ENCODE assay signal across 20 cellular contexts in the genomic region with DNA sequence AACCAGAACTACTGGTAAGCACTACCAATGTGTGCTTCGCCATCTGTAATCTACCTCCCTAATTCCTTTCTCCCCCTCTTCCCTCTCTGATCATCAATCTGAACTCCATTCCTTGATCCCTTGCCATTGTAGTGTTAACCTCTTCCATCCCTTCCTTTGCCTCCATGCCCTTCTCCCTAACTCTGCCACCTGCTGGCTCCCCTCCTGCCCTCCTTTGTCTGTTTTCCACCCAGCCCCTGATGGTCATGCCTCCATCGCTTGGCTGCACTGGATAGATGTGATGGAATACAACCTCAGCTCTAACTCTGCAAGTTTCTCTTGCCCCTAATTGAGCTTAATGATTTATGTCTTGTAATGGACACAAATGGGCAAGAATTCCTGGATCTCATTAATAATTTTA.
A peak's percentile ranks its signal among the peaks of the same experiment; 100 is the strongest.
DNase-seq lines count a peak whose midpoint lies in the region; ATAC-seq and TF ChIP-seq lines count a peak whose summit lies in the region.
"Had no signal": no experiment of that assay in that cellular context is flagged by ENCODE, and none has a peak within 500 bp of the region (broad histone marks: within the 10 kb centered on the region; RNA-seq: fewer than 3 reads in every experiment).

No MANE protein-coding gene starts in this region.

- H3K27me3 ChIP-seq in H9 (ENCODE audit: insufficient read depth, low read length) (no peaks in the 10 kb centered on the region), endodermal cell (ENCODE audit: control insufficient read depth, insufficient read depth, low read length, poor library complexity, severe bottlenecking) (no peaks in the 10 kb centered on the region)
- H3K27me3 ChIP-seq: BE2C; BLaER1 treated with 17β-estradiol and CSF1 and Interleukin-3, amounts not matched to agents 10 nM and 100 nM had no signal

- no peak overlapping the region for H3K4me3 ChIP-seq in endodermal cell (ENCODE audit: low read length)
- H3K4me3 ChIP-seq: A549; BLaER1 treated with 17β-estradiol and CSF1 and Interleukin-3, amounts not matched to agents 10 nM and 100 nM; HAP-1 had no signal

- ATAC-seq in HG03280 (IDR thresholded peaks at IDR 0.05; ENCODE audit: unreplicated experiment), result no peak
- ATAC-seq in sciatic nerve, result no peak
- ATAC-seq: A549 had no signal

- H3K4ac ChIP-seq in H9 (ENCODE audit: low read depth, low read length), result no peak overlapping the region

- no peak overlapping the region for H3K27ac ChIP-seq in C4-2B
- no peak overlapping the region for H3K27ac ChIP-seq in H9 (ENCODE audit: insufficient read length, low read depth, low read length)
- no peak overlapping the region for H3K27ac ChIP-seq in endodermal cell (ENCODE audit: low read depth, low read length)
- H3K27ac ChIP-seq: A549; BLaER1 treated with 17β-estradiol and CSF1 and Interleukin-3, amounts not matched to agents 10 nM and 100 nM had no signal

- H4K91ac ChIP-seq in H9 (ENCODE audit: insufficient read length, low read depth, low read length), result no peak overlapping the region

- H3K36me3 ChIP-seq in endodermal cell (ENCODE audit: control insufficient read depth, insufficient read depth, low read length), result no peaks in the 10 kb centered on the region
- H3K36me3 ChIP-seq: BE2C; BLaER1 treated with 17β-estradiol and CSF1 and Interleukin-3, amounts not matched to agents 10 nM and 100 nM; HAP-1 had no signal

- H2BK15ac ChIP-seq in H9 (ENCODE audit: low read depth, low read length), result no peak overlapping the region

- no peak overlapping the region for H2BK120ac ChIP-seq in H9 (ENCODE audit: low read depth, low read length, poor library complexity, severe bottlenecking)

- no peak overlapping the region for H3K23ac ChIP-seq in H9 (ENCODE audit: insufficient read length, low read depth, low read length)

- H3K9me3 Mint-ChIP-seq in H9 (no peaks in the 10 kb centered on the region; a peak in 2 of 5 replicates), endodermal cell (no peaks in the 10 kb centered on the region), nephron progenitor cell (no peaks in the 10 kb centered on the region)

- H3K79me1 ChIP-seq in H9 (ENCODE audit: insufficient read depth, low read depth, low read length, poor library complexity, severe bottlenecking), result no peaks in the 10 kb centered on the region

- H3K4me1 Mint-ChIP-seq in H9 (peaks cover 6 to 10% of the 10 kb centered on the region in 2 experiments), endodermal cell (no peaks in the 10 kb centered on the region), nephron progenitor cell (no peaks in the 10 kb centered on the region)
- H3K4me1 Mint-ChIP-seq: CD4-positive, alpha-beta memory T cell had no signal

- H4K5ac ChIP-seq in H9 (ENCODE audit: insufficient read length, low read depth, low read length), result no peak overlapping the region

- no peak overlapping the region for H3K9ac ChIP-seq in H9 (ENCODE audit: extremely low read depth, insufficient read length, low read length)
- H3K9ac ChIP-seq in endodermal cell (ENCODE audit: extremely low read depth, low read length, poor library complexity, severe bottlenecking), result no peak overlapping the region
- H3K9ac ChIP-seq: BLaER1 treated with 17β-estradiol and CSF1 and Interleukin-3, amounts not matched to agents 10 nM and 100 nM had no signal

- H3T11ph ChIP-seq in H9 (ENCODE audit: low read length), result no peak overlapping the region

- H2BK20ac ChIP-seq in H9 (ENCODE audit: low read depth, low read length, poor library complexity, severe bottlenecking), result no peak overlapping the region

- H3K14ac ChIP-seq in H9 (ENCODE audit: insufficient read depth, low read length), result no peak overlapping the region

- H3K4me3 Mint-ChIP-seq in H9 (no peak overlapping the region), endodermal cell (no peak overlapping the region), nephron progenitor cell (no peak overlapping the region)
- H3K4me3 Mint-ChIP-seq: CD4-positive, alpha-beta memory T cell; HFFc6 had no signal

- H2BK12ac ChIP-seq in H9 (ENCODE audit: insufficient read length, low read depth, low read length), result no peak overlapping the region

- H3K36me3 Mint-ChIP-seq in H9 (ENCODE audit: insufficient read depth in 1 of 3, low read depth in 3 of 3) (no peaks in the 10 kb centered on the region; a peak in 2 of 7 replicates), endodermal cell (ENCODE audit: low read depth) (no peaks in the 10 kb centered on the region), nephron progenitor cell (ENCODE audit: low read depth) (no peaks in the 10 kb centered on the region)
- H3K36me3 Mint-ChIP-seq: CD4-positive, alpha-beta memory T cell had no signal

- no peaks in the 10 kb centered on the region for H3K4me1 ChIP-seq in H9 (ENCODE audit: insufficient read depth, low read length)
- H3K4me1 ChIP-seq in endodermal cell (ENCODE audit: control insufficient read depth, insufficient read depth, low read length), result no peaks in the 10 kb centered on the region
- H3K4me1 ChIP-seq: A549; BE2C; BLaER1 treated with 17β-estradiol and CSF1 and Interleukin-3, amounts not matched to agents 10 nM and 100 nM; HAP-1 had no signal

- no peak for DNase-seq in H9
- DNase-seq in endodermal cell, result no peak
- DNase-seq in retina, result peak; percentile 16
- DNase-seq in nephron progenitor cell, result no peak
- DNase-seq in sciatic nerve (ENCODE audit: low spot score), result no peak
- DNase-seq: 8988T; ACHN; AML-193; BE2C; Calu3; CD4-positive, alpha-beta memory T cell; COR-L47; DMS53; GF-D8; HFFc6 had no signal

- no CpG with 5 or more reads among the region's 2 CpGs for WGBS in H9 (ENCODE audit: extremely low coverage, insufficient read length, low lambda C conversion rate)
- WGBS in endodermal cell (ENCODE audit: insufficient coverage in 1 of 2, insufficient read length in 1 of 2), 2 experiments, result 89 to 90% methylated on average over 1 to 2 of the region's 2 CpGs

- no peak overlapping the region for H4K8ac ChIP-seq in H9 (replicated peaks; ENCODE audit: insufficient read length, low read depth, low read length)

- H3K9me3 ChIP-seq in H9 (ENCODE audit: control insufficient read depth, low read depth, low read length) (no peaks in the 10 kb centered on the region), endodermal cell (ENCODE audit: control insufficient read depth, low read length) (no peaks in the 10 kb centered on the region)
- H3K9me3 ChIP-seq: A549; BE2C; BLaER1 treated with 17β-estradiol and CSF1 and Interleukin-3, amounts not matched to agents 10 nM and 100 nM; HAP-1 had no signal

- no peak overlapping the region for H2AK5ac ChIP-seq in H9 (ENCODE audit: insufficient read length, low read length)

- H2AFZ ChIP-seq in H9 (ENCODE audit: low read length), result no peak overlapping the region

- H3K18ac ChIP-seq in H9 (ENCODE audit: insufficient read length, low read depth, low read length), result no peak overlapping the region

- no peak overlapping the region for H3K4me2 ChIP-seq in H9 (ENCODE audit: insufficient read depth, insufficient read length, low read length)
- H3K4me2 ChIP-seq: A549; BLaER1 treated with 17β-estradiol and CSF1 and Interleukin-3, amounts not matched to agents 10 nM and 100 nM had no signal

- no peaks in the 10 kb centered on the region for H4K20me1 ChIP-seq in H9 (ENCODE audit: control insufficient read depth, insufficient read depth, insufficient read length)
- H4K20me1 ChIP-seq: BLaER1 treated with 17β-estradiol and CSF1 and Interleukin-3, amounts not matched to agents 10 nM and 100 nM had no signal

- H3K23me2 ChIP-seq in H9 (ENCODE audit: insufficient read length, low read depth, low read length, poor library complexity, severe bottlenecking), result no peaks in the 10 kb centered on the region

- H3K56ac ChIP-seq in H9 (ENCODE audit: insufficient read length, low read depth, low read length), result no peak overlapping the region

- H2BK5ac ChIP-seq in H9 (ENCODE audit: insufficient read length, low read length), result no peak overlapping the region

- intact Hi-C loops in sciatic nerve (cut with DNase I), result no loop called here

- H3K27me3 Mint-ChIP-seq in H9 (ENCODE audit: low read depth), result peaks cover 9% of the 10 kb centered on the region
- peaks cover 10% of the 10 kb centered on the region for H3K27me3 Mint-ChIP-seq in endodermal cell (ENCODE audit: insufficient read depth)
- H3K27me3 Mint-ChIP-seq in nephron progenitor cell (ENCODE audit: low read depth, poor library complexity), result peaks cover 17% of the 10 kb centered on the region

- no peaks in the 10 kb centered on the region for H3K79me2 ChIP-seq in H9 (ENCODE audit: insufficient read depth, low read length)

- 0 out of 2 replicates have a peak, but pooled peaks have one; percentile 2 for TF ChIP-seq CTCF in C4-2B (conservative IDR thresholded peaks at IDR 0.05)
- TF ChIP-seq CTCF in H9 (conservative IDR thresholded peaks at IDR 0.05), result peak; percentile 27; the same call in 1 of the 3 replicates
- peak; percentile 59 for TF ChIP-seq CTCF in endodermal cell (conservative IDR thresholded peaks at IDR 0.05)
- TF ChIP-seq CTCF in nephron progenitor cell (IDR thresholded peaks at IDR 0.05), result no peak

- H3K27ac Mint-ChIP-seq in H9, result no peak overlapping the region
- no peak overlapping the region for H3K27ac Mint-ChIP-seq in endodermal cell
- no peak overlapping the region for H3K27ac Mint-ChIP-seq in nephron progenitor cell
- H3K27ac Mint-ChIP-seq: CD4-positive, alpha-beta memory T cell; HFFc6 had no signal
